Comparison of ENCODE assay signal across 8 cellular contexts in genomic region chr12:111434680-111435338, GRCh38. TPM values are rescaled to one million over a fixed set of nuclear protein-coding genes. Genes with fewer than 3 reads are reported as not detected.
DNase-seq lines count a peak whose midpoint lies in the region; ATAC-seq and TF ChIP-seq lines count a peak whose summit lies in the region.

No MANE protein-coding gene starts in this region.

- no peaks in the 10 kb centered on the region for H3K9me2 ChIP-seq in MM.1S (replicated peaks; ENCODE audit: insufficient read depth, low read length)

- no peaks in the 10 kb centered on the region for H3K9me3 Mint-ChIP-seq in activated CD8-positive, alpha-beta memory T cell treated with anti-CD3 and anti-CD28 coated beads, Interleukin-2, amount 10 ng/mL, durations not matched to agents 7 days and 5 days (ENCODE audit: low read depth)
- no peaks in the 10 kb centered on the region for H3K9me3 Mint-ChIP-seq in endodermal cell

- peak; percentile 11 for DNase-seq in DMS53 treated with DMSO at 0.1 percent for 48 hours (lab: John Stamatoyannopoulos, UW; ENCODE audit: unreplicated experiment)
- DNase-seq in MM.1S: peak; percentile 66
- peak; percentile 91 for DNase-seq in activated CD8-positive, alpha-beta memory T cell treated with anti-CD3 and anti-CD28 coated beads, Interleukin-2, amount 10 ng/mL, durations not matched to agents 7 days and 5 days
- DNase-seq in endodermal cell: peak; percentile 73
- no peak for DNase-seq in omental fat pad (ENCODE audit: low spot score)
- DNase-seq in epidermal melanocyte (ENCODE audit: insufficient read length, low spot score): no peak

- H3K9ac ChIP-seq in MM.1S (ENCODE audit: low read length) (peak overlapping the region; percentile 60), endodermal cell (ENCODE audit: extremely low read depth, low read length, poor library complexity, severe bottlenecking) (no peak overlapping the region)

- peak overlapping the region; percentile 74 for H3K4me2 ChIP-seq in MM.1S (ENCODE audit: low read depth, low read length)

- H3K4me3 ChIP-seq in MM.1S (ENCODE audit: low read length): peak overlapping the region; percentile 37; the same call in 1 of the 2 replicates
- no peak overlapping the region for H3K4me3 ChIP-seq in endodermal cell (ENCODE audit: low read length)
- H3K4me3 ChIP-seq in thymus (ENCODE audit: low read length): no peak overlapping the region

- no peak overlapping the region for H2AFZ ChIP-seq in MM.1S (ENCODE audit: low read length)

- ATAC-seq in GM21717 (IDR thresholded peaks at IDR 0.05; ENCODE audit: unreplicated experiment): peak; percentile 63
- ATAC-seq in activated CD8-positive, alpha-beta memory T cell treated with anti-CD3 and anti-CD28 coated beads, Interleukin-2, amount 10 ng/mL, durations not matched to agents 7 days and 5 days: peak; percentile 68
- ATAC-seq in omental fat pad (ENCODE audit: low FRiP score): peak; percentile 35

- H4K20me1 ChIP-seq in MM.1S (ENCODE audit: insufficient read depth, low read length): no peaks in the 10 kb centered on the region

- peaks cover 38% of the 10 kb centered on the region for H3K4me1 ChIP-seq in MM.1S (ENCODE audit: low read length)
- H3K4me1 ChIP-seq in endodermal cell (ENCODE audit: control insufficient read depth, insufficient read depth, low read length): no peaks in the 10 kb centered on the region
- H3K4me1 ChIP-seq in thymus (ENCODE audit: control insufficient read depth, insufficient read depth, low read length): peaks cover 34% of the 10 kb centered on the region

- WGBS in endodermal cell (ENCODE audit: insufficient coverage in 1 of 2, insufficient read length in 1 of 2), 2 experiments: 46 to 76% methylated on average over 5 to 18 of the region's 18 CpGs
- 4% methylated on average over 18 of the region's 18 CpGs for WGBS in thymus

- H3K27ac ChIP-seq in MM.1S (ENCODE audit: low read length): peak overlapping the region; percentile 89
- no peak overlapping the region for H3K27ac ChIP-seq in endodermal cell (ENCODE audit: low read depth, low read length)
- H3K27ac ChIP-seq in thymus (ENCODE audit: low read depth): peak overlapping the region; percentile 64

- peaks cover 89% of the 10 kb centered on the region for H3K4me1 Mint-ChIP-seq in activated CD8-positive, alpha-beta memory T cell treated with anti-CD3 and anti-CD28 coated beads, Interleukin-2, amount 10 ng/mL, durations not matched to agents 7 days and 5 days
- H3K4me1 Mint-ChIP-seq in endodermal cell: peaks cover 35% of the 10 kb centered on the region

- H3K36me3 ChIP-seq in MM.1S (replicated peaks; ENCODE audit: insufficient read depth, low read length) (no peaks in the 10 kb centered on the region), endodermal cell (ENCODE audit: control insufficient read depth, insufficient read depth, low read length) (no peaks in the 10 kb centered on the region), thymus (ENCODE audit: control insufficient read depth, insufficient read depth) (no peaks in the 10 kb centered on the region)

- H3F3A ChIP-seq in MM.1S (ENCODE audit: insufficient read depth, low read length): peaks cover 11% of the 10 kb centered on the region; the same call in 1 of the 2 replicates

- peaks cover 22% of the 10 kb centered on the region for H3K36me3 Mint-ChIP-seq in activated CD8-positive, alpha-beta memory T cell treated with anti-CD3 and anti-CD28 coated beads, Interleukin-2, amount 10 ng/mL, durations not matched to agents 7 days and 5 days
- H3K36me3 Mint-ChIP-seq in endodermal cell (ENCODE audit: low read depth): peaks cover 8% of the 10 kb centered on the region

- CTCF ChIA-PET in activated CD8-positive, alpha-beta memory T cell treated with anti-CD3 and anti-CD28 coated beads, Interleukin-2, amount 10 ng/mL, durations not matched to agents 7 days and 5 days (lab: Charles Lee): interaction anchor here (1.0 to 31.7 kb wide), 5 partner anchors 10 to 32 kb away, joined by 4 to 950 read pairs (median 43); partner anchors contain the start of gene SH2B3

- H3K27me3 Mint-ChIP-seq in activated CD8-positive, alpha-beta memory T cell treated with anti-CD3 and anti-CD28 coated beads, Interleukin-2, amount 10 ng/mL, durations not matched to agents 7 days and 5 days: no peaks in the 10 kb centered on the region
- H3K27me3 Mint-ChIP-seq in endodermal cell (ENCODE audit: insufficient read depth): no peaks in the 10 kb centered on the region

- peak overlapping the region; percentile 95 for H3K27ac Mint-ChIP-seq in activated CD8-positive, alpha-beta memory T cell treated with anti-CD3 and anti-CD28 coated beads, Interleukin-2, amount 10 ng/mL, durations not matched to agents 7 days and 5 days
- peak overlapping the region; percentile 88 for H3K27ac Mint-ChIP-seq in endodermal cell

- no peaks in the 10 kb centered on the region for H3K27me3 ChIP-seq in MM.1S (replicated peaks; ENCODE audit: insufficient read depth, low read length)
- no peaks in the 10 kb centered on the region for H3K27me3 ChIP-seq in endodermal cell (ENCODE audit: control insufficient read depth, insufficient read depth, low read length, poor library complexity, severe bottlenecking)
- no peaks in the 10 kb centered on the region for H3K27me3 ChIP-seq in thymus (ENCODE audit: control insufficient read depth, insufficient read depth)

- TF ChIP-seq CTCF in MM.1S (IDR thresholded peaks at IDR 0.05; ENCODE audit: low read length): no peak
- no peak for TF ChIP-seq CTCF in endodermal cell (conservative IDR thresholded peaks at IDR 0.05)
- no peak for TF ChIP-seq CTCF in omental fat pad (IDR thresholded peaks at IDR 0.05)

- H3K79me2 ChIP-seq in MM.1S (ENCODE audit: low read length): peaks cover 39% of the 10 kb centered on the region

- no peaks in the 10 kb centered on the region for H3K9me3 ChIP-seq in MM.1S (replicated peaks; ENCODE audit: insufficient read depth, low read length)
- H3K9me3 ChIP-seq in endodermal cell (ENCODE audit: control insufficient read depth, low read length): no peaks in the 10 kb centered on the region
- H3K9me3 ChIP-seq in thymus (ENCODE audit: control insufficient read depth): no peaks in the 10 kb centered on the region

- H3K4me3 Mint-ChIP-seq in activated CD8-positive, alpha-beta memory T cell treated with anti-CD3 and anti-CD28 coated beads, Interleukin-2, amount 10 ng/mL, durations not matched to agents 7 days and 5 days: peak overlapping the region; percentile 63
- no peak overlapping the region for H3K4me3 Mint-ChIP-seq in endodermal cell

RNA-seq across cellular contexts. Expression of gene SH2B3, which starts 29.1 kb away (rescaled TPM):
- total RNA-seq in activated CD8-positive, alpha-beta memory T cell treated with anti-CD3 and anti-CD28 coated beads, Interleukin-2, amount 10 ng/mL, durations not matched to agents 7 days and 5 days: 10 to 100 TPM; 24.9 to 51.3 TPM
- total RNA-seq in endodermal cell (1 to 10 TPM; 6.8 to 6.9 TPM), omental fat pad (10 to 100 TPM; 30.4 to 64.6 (median 48.3) TPM)
- polyA plus RNA-seq in endodermal cell (2013, experiment 1 of 2): 6.2 TPM
- 5.0 TPM for polyA plus RNA-seq in endodermal cell (2013, experiment 2 of 2)
- 9.1 TPM for polyA plus RNA-seq in thymus

Comparison
In these comparisons a context has a peak if more than half of its experiments do, and no peak if none do; other contexts are left out.
1. DNase-seq: peak in DMS53 treated with DMSO at 0.1 percent for 48 hours (single experiment), MM.1S (single experiment), activated CD8-positive, alpha-beta memory T cell treated with anti-CD3 and anti-CD28 coated beads, Interleukin-2, amount 10 ng/mL, durations not matched to agents 7 days and 5 days (single experiment) and endodermal cell (single experiment); none in omental fat pad (single experiment) and epidermal melanocyte (single experiment).
2. Peak in every context shown above with its lines, with median percentiles within 50 percentile points of each other: ATAC-seq.